ENCODE assay signal across 8 cellular contexts in genomic region chr15:22664294-22665058, GRCh38.
A peak's percentile ranks its signal among the peaks of the same experiment; 100 is the strongest.
DNase-seq lines count a peak whose midpoint lies in the region; ATAC-seq and TF ChIP-seq lines count a peak whose summit lies in the region.
"Not testable (repeated sequence)": the region's sequence is repeated elsewhere in the genome, so short reads cannot be mapped to it uniquely, and the experiment has no call there.

No MANE protein-coding gene starts in this region.

- intact Hi-C loops in psoas muscle (cut with DNase I); aorta (cut with DNase I): not testable (repeated sequence)

- ATAC-seq in GM18505 (IDR thresholded peaks at IDR 0.05; ENCODE audit: unreplicated experiment): peak; percentile 77
- ATAC-seq in HG02623 (IDR thresholded peaks at IDR 0.05; ENCODE audit: unreplicated experiment): peak; percentile 69
- ATAC-seq in psoas muscle: peak; percentile 94 to 97 (median 96)
- peak; percentile 93 for ATAC-seq in aorta (ENCODE audit: low FRiP score)

- not testable (repeated sequence) for H3K4me1 ChIP-seq in iPS-20b (ENCODE audit: insufficient read depth, low read length); psoas muscle; aorta (ENCODE audit: control insufficient read depth in 1 of 2, insufficient read depth in 2 of 2, low read length in 2 of 2)

- H3K36me3 ChIP-seq in iPS-20b (ENCODE audit: insufficient read depth, low read depth, low read length); psoas muscle (ENCODE audit: insufficient read depth in 1 of 2, low read depth in 1 of 2); aorta (ENCODE audit: control insufficient read depth in 1 of 2, insufficient read depth in 2 of 2, low read length in 1 of 2): not testable (repeated sequence)

- H3K9ac ChIP-seq in iPS-20b (ENCODE audit: low read depth, low read length): not testable (repeated sequence)

- H3K27me3 ChIP-seq in iPS-20b (ENCODE audit: insufficient read depth, low read length): peaks cover 27% of the 10 kb centered on the region
- H3K27me3 ChIP-seq in psoas muscle (ENCODE audit: insufficient read depth in 3 of 3, low read length in 2 of 3); aorta (ENCODE audit: control insufficient read depth in 1 of 2, insufficient read depth in 2 of 2, low read length in 1 of 2): not testable (repeated sequence)

- WGBS in psoas muscle, 3 donors: 0% methylated on average over 18 to 98 of the region's 110 CpGs
- 0% methylated on average over 34 to 102 of the region's 110 CpGs for WGBS in aorta, 2 donors

- TF ChIP-seq POLR2A in GM18505 (IDR thresholded peaks at IDR 0.05; ENCODE audit: borderline replicate concordance, extremely low read depth, insufficient read depth, insufficient read length): not testable (repeated sequence)

- H3K4me3 ChIP-seq in choroid plexus epithelial cell (ENCODE audit: low read depth, low read length) (peak overlapping the region; percentile 60), iPS-20b (ENCODE audit: low read length) (peak overlapping the region; percentile 50; the same call in 1 of the 2 replicates), psoas muscle (peak overlapping the region; percentile 69), aorta (ENCODE audit: low read length in 2 of 2) (peak overlapping the region; percentile 70 to 89)

- peak in 2 of 3 experiments; percentile 76 to 91 for DNase-seq in NCI-H1417 (lab: John Stamatoyannopoulos, UW)
- DNase-seq in activated CD4-positive, alpha-beta T cell treated with anti-CD3 and anti-CD28 coated beads, Interleukin-2, amount 50 U/mL, for 48 hours: peak; percentile 22 to 44
- peak; percentile 39 for DNase-seq in choroid plexus epithelial cell (ENCODE audit: low read depth)
- peak; percentile 50 to 71 for DNase-seq in psoas muscle
- DNase-seq in aorta: peak; percentile 66 to 83

- not testable (repeated sequence) for H3K9me3 ChIP-seq in iPS-20b (ENCODE audit: insufficient read depth, low read depth, low read length); psoas muscle; aorta (ENCODE audit: control insufficient read depth, low read length)

- not testable (repeated sequence) for H3K27ac ChIP-seq in iPS-20b (ENCODE audit: low read length)
- peak overlapping the region; percentile 84 for H3K27ac ChIP-seq in psoas muscle
- H3K27ac ChIP-seq in aorta (ENCODE audit: low read depth in 1 of 2, low read length in 2 of 2): peak overlapping the region; percentile 82 to 96

- TF ChIP-seq CTCF in choroid plexus epithelial cell (conservative IDR thresholded peaks at IDR 0.05; ENCODE audit: low read depth, low read length); psoas muscle (IDR thresholded peaks at IDR 0.05): not testable (repeated sequence)

Comparison
In these comparisons a context has a peak if more than half of its experiments do, and no peak if none do; other contexts are left out.
1. DNase-seq: peak in every context shown above with its lines; median percentile 84 in NCI-H1417; 74 in aorta; 60 in psoas muscle; 39 in choroid plexus epithelial cell; 33 in activated CD4-positive, alpha-beta T cell treated with anti-CD3 and anti-CD28 coated beads, Interleukin-2, amount 50 U/mL, for 48 hours.